28 cellular contexts compared by ENCODE assay signal in the genomic region with DNA sequence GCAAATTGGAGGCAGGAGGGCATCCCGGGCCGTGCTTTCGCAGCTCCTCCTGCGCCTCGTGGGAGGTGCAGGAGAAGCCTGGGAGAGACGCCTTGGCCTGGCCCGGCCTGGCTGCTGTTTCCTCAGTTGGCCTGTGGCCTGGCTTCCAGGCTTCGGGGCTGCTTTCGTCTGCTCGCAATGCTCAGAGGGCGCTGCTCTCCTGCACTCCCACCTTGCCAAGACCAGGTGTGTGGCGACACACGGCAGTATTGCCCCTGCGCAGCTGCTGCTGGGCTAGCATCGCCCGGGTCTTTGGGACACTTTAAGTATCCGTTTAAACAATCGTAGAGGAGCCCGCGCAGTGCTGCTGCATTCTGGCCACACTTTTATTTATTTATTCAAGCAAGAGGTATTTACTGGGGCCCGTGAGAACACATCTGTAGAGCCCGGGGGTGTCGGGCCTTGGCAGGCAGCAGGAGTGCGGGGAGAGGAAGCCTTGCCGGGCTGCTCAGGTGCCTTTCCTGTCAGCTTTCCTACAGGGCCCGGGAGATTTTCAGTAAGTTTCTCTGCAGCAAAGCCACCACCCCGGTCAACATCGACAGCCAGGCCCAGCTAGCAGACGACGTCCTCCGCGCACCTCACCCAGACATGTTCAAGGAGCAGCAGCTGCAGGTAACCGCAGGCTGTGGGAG. TPM values are rescaled to one million over a fixed set of nuclear protein-coding genes. Genes with fewer than 3 reads are reported as not detected.
DNase-seq lines count a peak whose midpoint lies in the region; ATAC-seq and TF ChIP-seq lines count a peak whose summit lies in the region.
"Had no signal": no experiment of that assay in that cellular context is flagged by ENCODE, and none has a peak within 500 bp of the region (broad histone marks: within the 10 kb centered on the region; RNA-seq: fewer than 3 reads in every experiment).

No MANE protein-coding gene starts in this region.

- no peaks in the 10 kb centered on the region for H3K9me3 Mint-ChIP-seq in activated naive CD4-positive, alpha-beta T cell treated with anti-CD3 and anti-CD28 coated beads, Interleukin-2, amount 10 ng/mL, durations not matched to agents 7 days and 5 days
- H3K9me3 Mint-ChIP-seq: activated B cell treated with CpG ODN at 0.5 μM for 24 hours, immature natural killer cell had no signal

- no peak overlapping the region for H3K4me3 Mint-ChIP-seq in activated naive CD4-positive, alpha-beta T cell treated with anti-CD3 and anti-CD28 coated beads, Interleukin-2, amount 10 ng/mL, durations not matched to agents 7 days and 5 days
- H3K4me3 Mint-ChIP-seq: activated B cell treated with CpG ODN at 0.5 μM for 24 hours had no signal

- TF ChIP-seq CTCF in WERI-Rb-1 (IDR thresholded peaks at IDR 0.05; ENCODE audit: low read depth, low read length), result no peak
- no peak for TF ChIP-seq CTCF in left lung (IDR thresholded peaks at IDR 0.05)
- no peak for TF ChIP-seq CTCF in suprapubic skin (IDR thresholded peaks at IDR 0.05)

- H3K9me3 ChIP-seq in WERI-Rb-1 (ENCODE audit: severe bottlenecking), result no peaks in the 10 kb centered on the region
- no peaks in the 10 kb centered on the region for H3K9me3 ChIP-seq in left lung
- H3K9me3 ChIP-seq in suprapubic skin, result no peaks in the 10 kb centered on the region
- H3K9me3 ChIP-seq: BLaER1 treated with 17β-estradiol and CSF1 and Interleukin-3, amounts not matched to agents 10 nM and 100 nM; esophagus muscularis mucosa; mucosa of descending colon; prostate gland; upper lobe of left lung had no signal

- no peak for TF ChIP-seq EP300 in suprapubic skin (IDR thresholded peaks at IDR 0.05)

- H3K36me3 ChIP-seq in WERI-Rb-1 (peaks cover 37% of the 10 kb centered on the region), left lung (peaks cover 0 to 38% of the 10 kb centered on the region in 2 donors), suprapubic skin (peaks cover 56% of the 10 kb centered on the region)
- H3K36me3 ChIP-seq: prostate gland had no signal

- in situ Hi-C loops in G401 (cut with HindIII; ENCODE audit: low sequenced_read_pairs), result no loop called here

- H3K27me3 Mint-ChIP-seq in activated naive CD4-positive, alpha-beta T cell treated with anti-CD3 and anti-CD28 coated beads, Interleukin-2, amount 10 ng/mL, durations not matched to agents 7 days and 5 days, result no peaks in the 10 kb centered on the region
- H3K27me3 Mint-ChIP-seq: activated B cell treated with CpG ODN at 0.5 μM for 24 hours had no signal

- 89% methylated on average over 25 of the region's 33 CpGs for WGBS in suprapubic skin

- H3K4me1 Mint-ChIP-seq in activated naive CD4-positive, alpha-beta T cell treated with anti-CD3 and anti-CD28 coated beads, Interleukin-2, amount 10 ng/mL, durations not matched to agents 7 days and 5 days, result no peaks in the 10 kb centered on the region

- no peak for TF ChIP-seq POLR2A in suprapubic skin (IDR thresholded peaks at IDR 0.05)

- H3K27ac Mint-ChIP-seq in activated naive CD4-positive, alpha-beta T cell treated with anti-CD3 and anti-CD28 coated beads, Interleukin-2, amount 10 ng/mL, durations not matched to agents 7 days and 5 days, result no peak overlapping the region
- H3K27ac Mint-ChIP-seq: activated B cell treated with CpG ODN at 0.5 μM for 24 hours, immature natural killer cell had no signal

- CTCF ChIA-PET in activated naive CD4-positive, alpha-beta T cell treated with anti-CD3 and anti-CD28 coated beads, Interleukin-2, amount 10 ng/mL, durations not matched to agents 7 days and 5 days (lab: Charles Lee), result no interaction called here

- H3K27ac ChIP-seq in WERI-Rb-1, result no peak overlapping the region
- no peak overlapping the region for H3K27ac ChIP-seq in left lung
- no peak overlapping the region for H3K27ac ChIP-seq in suprapubic skin
- H3K27ac ChIP-seq: esophagus muscularis mucosa, hepatocyte, prostate gland, upper lobe of left lung had no signal

- intact Hi-C loops in left lung (cut with DNase I), result no loop called here

- H3K4me1 ChIP-seq in left lung, result no peaks in the 10 kb centered on the region
- peaks cover under 1% of the 10 kb centered on the region for H3K4me1 ChIP-seq in suprapubic skin
- H3K4me1 ChIP-seq: upper lobe of left lung had no signal

- no peaks in the 10 kb centered on the region for H3K27me3 ChIP-seq in WERI-Rb-1 (ENCODE audit: insufficient read depth, low read depth, severe bottlenecking)
- no peaks in the 10 kb centered on the region for H3K27me3 ChIP-seq in left lung
- H3K27me3 ChIP-seq in suprapubic skin, result no peaks in the 10 kb centered on the region
- H3K27me3 ChIP-seq: esophagus muscularis mucosa, hepatocyte, upper lobe of left lung had no signal

- H3K36me3 Mint-ChIP-seq in activated naive CD4-positive, alpha-beta T cell treated with anti-CD3 and anti-CD28 coated beads, Interleukin-2, amount 10 ng/mL, durations not matched to agents 7 days and 5 days, result no peaks in the 10 kb centered on the region

- ATAC-seq in left lung, result no peak
- ATAC-seq: HCT116, mucosa of descending colon had no signal

- peak; percentile 3 for DNase-seq in activated naive CD4-positive, alpha-beta T cell treated with anti-CD3 and anti-CD28 coated beads, Interleukin-2, amount 10 ng/mL, durations not matched to agents 7 days and 5 days
- no peak for DNase-seq in activated naive CD4-positive, alpha-beta T cell (lab: John Stamatoyannopoulos, UW)
- DNase-seq in WERI-Rb-1 (peak; percentile 7), left lung (peak; percentile 28 to 78), suprapubic skin (ENCODE audit: low spot score in 2 of 2) (peak; percentile 45 to 76), A172 (ENCODE audit: low spot score) (no peak), G401 (ENCODE audit: low spot score) (no peak)
- DNase-seq in effector CD4-positive, alpha-beta T cell, result no peak
- DNase-seq: activated B cell treated with CpG ODN at 0.5 μM for 24 hours; activated CD4-positive, alpha-beta T cell treated with anti-CD3 and anti-CD28 coated beads, Interleukin-2, amount 50 U/mL, for 48 hours; activated CD8-positive, alpha-beta memory T cell treated with anti-CD3 and anti-CD28 coated beads, Interleukin-2, amount 50 U/mL, for 4 hours; foreskin melanocyte; immature natural killer cell; Karpas-422; NCI-H1930; NCI-H226; NCI-H774; T-helper 9 cell had no signal

- no peak overlapping the region for H3K4me3 ChIP-seq in WERI-Rb-1 (ENCODE audit: low read depth, low read length)
- H3K4me3 ChIP-seq in left lung, result no peak overlapping the region
- H3K4me3 ChIP-seq in suprapubic skin, result no peak overlapping the region
- H3K4me3 ChIP-seq: BLaER1 treated with 17β-estradiol and CSF1 and Interleukin-3, amounts not matched to agents 10 nM and 100 nM; esophagus muscularis mucosa; hepatocyte; mucosa of descending colon; prostate gland; upper lobe of left lung had no signal

RNA-seq across cellular contexts. Expression of a gene that starts 26.2 kb away (rescaled TPM):
- under 1 TPM in 1 of 2 donors, not detected in 1; 0.32 TPM for total RNA-seq in left lung
- total RNA-seq in suprapubic skin, result not detected
- total RNA-seq in A172 (2014; rRNA removed; shearing (Covaris generic)), result 0.36 TPM in 1 of 2 replicates, not detected in the other
- not detected in 2 replicates for total RNA-seq in G401 (2014; rRNA removed; shearing (Covaris generic))
- total RNA-seq: activated B cell treated with CpG ODN at 0.5 μM for 24 hours, Daoy, OCI-LY7 had no signal

RNA-seq across cellular contexts. Expression of a gene that starts 47.5 kb away (rescaled TPM):
- total RNA-seq in left lung (1 to 10 TPM; 1.6 to 6.3 TPM), suprapubic skin (10 to 100 TPM in 1 of 4 donors, 1 to 10 TPM in 3; 1.7 to 11.2 (median 2.6) TPM)
- total RNA-seq in A172 (2014; rRNA removed; shearing (Covaris generic)), result 17.9 and 21.4 TPM in 2 replicates
- total RNA-seq in G401 (2014; rRNA removed; shearing (Covaris generic)), result 2.8 TPM in 1 of 2 replicates, not detected in the other
- total RNA-seq: A673 had no signal

Comparison
In these comparisons a context has a peak if more than half of its experiments do, and no peak if none do; other contexts are left out.
1. DNase-seq: peak in activated naive CD4-positive, alpha-beta T cell treated with anti-CD3 and anti-CD28 coated beads, Interleukin-2, amount 10 ng/mL, durations not matched to agents 7 days and 5 days (single experiment), WERI-Rb-1 (single experiment), left lung (2 of 2) and suprapubic skin (2 of 2); none in activated naive CD4-positive, alpha-beta T cell (0 of 4), effector CD4-positive, alpha-beta T cell (single experiment), A172 (single experiment) and G401 (single experiment).